ENCODE assay signal across 1 cellular context in genomic region chr2:54476852-54477251, GRCh38.
TF ChIP-seq lines count a peak whose summit lies in the region.

No MANE protein-coding gene starts in this region.

TF ChIP-seq in SK-N-SH treated with all-trans-retinoic acid at 6 μM for 48 hours, 23 proteins besides CTCF, POLR2A, EP300 and RAD21 (continued from another document):
- TF ChIP-seq CSRNP3 (CRISPR knock-in tag; IDR thresholded peaks at IDR 0.05), result no peak
- TF ChIP-seq GLIS3 (CRISPR knock-in tag; IDR thresholded peaks at IDR 0.05), result no peak
- TF ChIP-seq RARB (CRISPR knock-in tag; IDR thresholded peaks at IDR 0.05), result no peak
- no peak for TF ChIP-seq PATZ1 (CRISPR knock-in tag; IDR thresholded peaks at IDR 0.05; ENCODE audit: borderline replicate concordance)
- no peak for TF ChIP-seq ESRRG (CRISPR knock-in tag; IDR thresholded peaks at IDR 0.05)
- TF ChIP-seq ZC3H10 (CRISPR knock-in tag; IDR thresholded peaks at IDR 0.05), result no peak
- no peak for TF ChIP-seq ZFP30 (CRISPR knock-in tag; IDR thresholded peaks at IDR 0.05)
